In the genomic region with DNA sequence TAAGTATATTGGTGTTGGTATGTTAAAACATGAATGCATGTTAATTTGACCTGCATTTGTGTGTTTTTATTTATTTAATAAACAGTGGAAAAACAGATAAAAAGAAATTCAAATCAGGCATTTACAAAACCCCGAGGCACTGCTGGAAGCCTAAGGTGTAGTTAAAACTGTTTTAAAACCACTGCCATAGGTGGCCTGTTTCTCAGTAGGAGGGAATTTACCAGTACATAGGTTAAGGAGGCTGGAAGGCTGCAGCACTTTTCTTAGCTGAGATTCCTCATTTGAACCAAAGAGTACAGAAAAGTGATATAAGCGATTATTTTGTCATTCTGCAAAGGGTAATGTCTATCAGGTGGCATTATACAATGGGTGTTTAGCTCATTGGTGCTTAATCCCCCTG, we compare ENCODE assay signal across 21 cellular contexts.
A peak's percentile ranks its signal among the peaks of the same experiment; 100 is the strongest.
DNase-seq lines count a peak whose midpoint lies in the region; ATAC-seq and TF ChIP-seq lines count a peak whose summit lies in the region.
"Had no signal": no experiment of that assay in that cellular context is flagged by ENCODE, and none has a peak within 500 bp of the region (broad histone marks: within the 10 kb centered on the region; RNA-seq: fewer than 3 reads in every experiment).

No MANE protein-coding gene starts in this region.

- peaks cover 13% of the 10 kb centered on the region for H3K4me1 Mint-ChIP-seq in CD8-positive, alpha-beta T cell (ENCODE audit: low read depth)
- H3K4me1 Mint-ChIP-seq in H9, result peaks cover 54 to 64% of the 10 kb centered on the region in 2 experiments
- peaks cover 12% of the 10 kb centered on the region for H3K4me1 Mint-ChIP-seq in stimulated activated memory B cell treated with anti-CD40 and anti-IgM and Interleukin-4, amounts not matched to agents 10 μg/mL and 1 μg/mL and 100 μg/mL, for 72 hours

- H2BK20ac ChIP-seq in H9 (ENCODE audit: low read depth, low read length, poor library complexity, severe bottlenecking), result no peak overlapping the region

- no peaks in the 10 kb centered on the region for H3K79me2 ChIP-seq in H9 (ENCODE audit: insufficient read depth, low read length)

- peaks cover 6% of the 10 kb centered on the region for H3K36me3 ChIP-seq in CD8-positive, alpha-beta T cell (ENCODE audit: insufficient read depth, low read length)
- H3K36me3 ChIP-seq in iPS-18a (ENCODE audit: control insufficient read depth, low read depth, low read length), result peaks cover 9% of the 10 kb centered on the region
- H3K36me3 ChIP-seq in tibial nerve, result peaks cover 0 to 21% (median 0%) of the 10 kb centered on the region in 3 donors

- H3K4me1 ChIP-seq in CD8-positive, alpha-beta T cell (ENCODE audit: insufficient read depth, low read length), result no peaks in the 10 kb centered on the region
- H3K4me1 ChIP-seq in H9 (ENCODE audit: insufficient read depth, low read length) (peaks cover 5% of the 10 kb centered on the region; the same call in 1 of the 2 replicates), iPS-18a (ENCODE audit: control insufficient read depth, low read depth, low read length) (peaks cover 48% of the 10 kb centered on the region), tibial nerve (peaks cover 0 to 12% (median 0%) of the 10 kb centered on the region in 4 donors)

- intact Hi-C loops in CD8-positive, alpha-beta T cell (cut with DNase I, micrococcal nuclease), result no loop called here
- intact Hi-C loops in lower leg skin (cut with DNase I; ENCODE audit: low total_unique reads), result no loop called here

- H2AK5ac ChIP-seq in H9 (ENCODE audit: insufficient read length, low read length), result no peak overlapping the region

- H3K4me3 Mint-ChIP-seq in CD8-positive, alpha-beta T cell, result no peak overlapping the region
- H3K4me3 Mint-ChIP-seq in H9, result no peak overlapping the region; a peak in 1 of 5 replicates
- no peak overlapping the region for H3K4me3 Mint-ChIP-seq in stimulated activated memory B cell treated with anti-CD40 and anti-IgM and Interleukin-4, amounts not matched to agents 10 μg/mL and 1 μg/mL and 100 μg/mL, for 72 hours
- H3K4me3 Mint-ChIP-seq: CD4-positive, alpha-beta memory T cell had no signal

- no peak overlapping the region for H3K27ac ChIP-seq in CD8-positive, alpha-beta T cell (ENCODE audit: low read depth, low read length)
- no peak overlapping the region for H3K27ac ChIP-seq in H9 (ENCODE audit: insufficient read length, low read depth, low read length)
- no peak overlapping the region for H3K27ac ChIP-seq in iPS-18a (ENCODE audit: low read length)
- H3K27ac ChIP-seq in tibial nerve, result no peak overlapping the region
- H3K27ac ChIP-seq: BLaER1, PC-9 had no signal

- H2BK120ac ChIP-seq in H9 (ENCODE audit: low read depth, low read length, poor library complexity, severe bottlenecking), result no peak overlapping the region

- no peak overlapping the region for H4K8ac ChIP-seq in H9 (replicated peaks; ENCODE audit: insufficient read length, low read depth, low read length)

- H3K14ac ChIP-seq in H9 (ENCODE audit: insufficient read depth, low read length), result no peak overlapping the region

- H3K36me3 Mint-ChIP-seq in CD8-positive, alpha-beta T cell, result peaks cover 65% of the 10 kb centered on the region
- H3K36me3 Mint-ChIP-seq in H9 (ENCODE audit: insufficient read depth in 1 of 3, low read depth in 3 of 3), result peaks cover 9 to 28% (median 18%) of the 10 kb centered on the region in 3 experiments; a peak in 6 of 7 replicates
- H3K36me3 Mint-ChIP-seq in stimulated activated memory B cell treated with anti-CD40 and anti-IgM and Interleukin-4, amounts not matched to agents 10 μg/mL and 1 μg/mL and 100 μg/mL, for 72 hours, result peaks cover 47% of the 10 kb centered on the region

- ATAC-seq in CD8-positive, alpha-beta T cell, result no peak
- no peak for ATAC-seq in stimulated activated memory B cell treated with anti-CD40 and anti-IgM and Interleukin-4, amounts not matched to agents 10 μg/mL and 1 μg/mL and 100 μg/mL, for 72 hours
- ATAC-seq in HG02938 (IDR thresholded peaks at IDR 0.05; ENCODE audit: unreplicated experiment), result no peak
- ATAC-seq: HepG2, K562 had no signal

- H3K4me3 ChIP-seq in CD8-positive, alpha-beta T cell (ENCODE audit: low read depth, low read length), result no peak overlapping the region
- H3K4me3 ChIP-seq in iPS-18a (ENCODE audit: low read length) (peak overlapping the region; percentile 42), tibial nerve (no peak overlapping the region), lower leg skin (ENCODE audit: low read depth, poor library complexity, severe bottlenecking) (no peak overlapping the region)
- H3K4me3 ChIP-seq: BLaER1, K562, PC-9 had no signal

- H3K56ac ChIP-seq in H9 (ENCODE audit: insufficient read length, low read depth, low read length), result no peak overlapping the region

- H2AFZ ChIP-seq in H9 (ENCODE audit: low read length), result no peak overlapping the region
- H2AFZ ChIP-seq: PC-9 had no signal

- H2BK15ac ChIP-seq in H9 (ENCODE audit: low read depth, low read length), result no peak overlapping the region

- no peak overlapping the region for H3K23ac ChIP-seq in H9 (ENCODE audit: insufficient read length, low read depth, low read length)

- H3K9ac ChIP-seq in H9 (ENCODE audit: extremely low read depth, insufficient read length, low read length) (no peak overlapping the region), iPS-18a (ENCODE audit: low read length) (peak overlapping the region; percentile 31)
- H3K9ac ChIP-seq: BLaER1 had no signal

- no peaks in the 10 kb centered on the region for H3K23me2 ChIP-seq in H9 (ENCODE audit: insufficient read length, low read depth, low read length, poor library complexity, severe bottlenecking)

- TF ChIP-seq EP300 in tibial nerve (IDR thresholded peaks at IDR 0.05), result no peak

- no peak for DNase-seq in CD8-positive, alpha-beta T cell
- DNase-seq in H9 (no peak), tibial nerve (ENCODE audit: low spot score in 2 of 2) (no peak), lower leg skin (ENCODE audit: low spot score in 2 of 2) (no peak)
- DNase-seq: CD4-positive, alpha-beta memory T cell; DND-41; GOT3; MM.1S; NCI-H1048; NCI-H1417 treated with DMSO at 0.1 percent for 48 hours; NCI-H187; NCI-H446; PC-9; RPMI8226; SHP77 had no signal

- peak overlapping the region; percentile 3 for H3K4me2 ChIP-seq in H9 (ENCODE audit: insufficient read depth, insufficient read length, low read length)
- H3K4me2 ChIP-seq: BLaER1, PC-9 had no signal

- H4K20me1 ChIP-seq in H9 (ENCODE audit: control insufficient read depth, insufficient read depth, insufficient read length), result no peaks in the 10 kb centered on the region
- H4K20me1 ChIP-seq: BLaER1 had no signal

- CTCF ChIA-PET in CD8-positive, alpha-beta T cell (lab: Charles Lee), result no interaction called here

- no peaks in the 10 kb centered on the region for H3K27me3 ChIP-seq in CD8-positive, alpha-beta T cell (ENCODE audit: insufficient read depth, low read length)
- H3K27me3 ChIP-seq in H9 (ENCODE audit: insufficient read depth, low read length), result no peaks in the 10 kb centered on the region
- H3K27me3 ChIP-seq in iPS-18a (ENCODE audit: control insufficient read depth, insufficient read depth, low read length), result no peaks in the 10 kb centered on the region
- no peaks in the 10 kb centered on the region for H3K27me3 ChIP-seq in tibial nerve
- H3K27me3 ChIP-seq: BLaER1 had no signal

- no peaks in the 10 kb centered on the region for H3K9me3 ChIP-seq in CD8-positive, alpha-beta T cell (ENCODE audit: low read length)
- H3K9me3 ChIP-seq in H9 (ENCODE audit: control insufficient read depth, low read depth, low read length) (no peaks in the 10 kb centered on the region), iPS-18a (ENCODE audit: control insufficient read depth, low read depth, low read length) (no peaks in the 10 kb centered on the region), tibial nerve (no peaks in the 10 kb centered on the region)

- no peak overlapping the region for H4K91ac ChIP-seq in H9 (ENCODE audit: insufficient read length, low read depth, low read length)

- TF ChIP-seq CTCF in CD8-positive, alpha-beta T cell (IDR thresholded peaks at IDR 0.05), result no peak
- TF ChIP-seq CTCF in H9 (conservative IDR thresholded peaks at IDR 0.05), result no peak
- no peak for TF ChIP-seq CTCF in tibial nerve (IDR thresholded peaks at IDR 0.05)
- TF ChIP-seq CTCF in lower leg skin (IDR thresholded peaks at IDR 0.05), result no peak

- no peak overlapping the region for H3K18ac ChIP-seq in H9 (ENCODE audit: insufficient read length, low read depth, low read length)

- peak overlapping the region; percentile 45 for H3K27ac Mint-ChIP-seq in CD8-positive, alpha-beta T cell
- H3K27ac Mint-ChIP-seq in H9, result peak overlapping the region; percentile 42 to 94 (median 70); a peak in 6 of 7 replicates
- H3K27ac Mint-ChIP-seq in stimulated activated memory B cell treated with anti-CD40 and anti-IgM and Interleukin-4, amounts not matched to agents 10 μg/mL and 1 μg/mL and 100 μg/mL, for 72 hours, result peak overlapping the region; percentile 11

- no CpG with 5 or more reads among the region's 2 CpGs for WGBS in H9 (ENCODE audit: extremely low coverage, insufficient read length, low lambda C conversion rate)
- 76 to 81% methylated on average over 2 of the region's 2 CpGs for WGBS in tibial nerve, 2 donors
- WGBS in lower leg skin, 2 donors, result 88 to 89% methylated on average over 2 of the region's 2 CpGs

- H3K79me1 ChIP-seq in H9 (ENCODE audit: insufficient read depth, low read depth, low read length, poor library complexity, severe bottlenecking), result no peaks in the 10 kb centered on the region

- no peaks in the 10 kb centered on the region for H3K27me3 Mint-ChIP-seq in CD8-positive, alpha-beta T cell (ENCODE audit: low read depth)
- H3K27me3 Mint-ChIP-seq in H9 (ENCODE audit: low read depth), result no peaks in the 10 kb centered on the region
- no peaks in the 10 kb centered on the region for H3K27me3 Mint-ChIP-seq in stimulated activated memory B cell treated with anti-CD40 and anti-IgM and Interleukin-4, amounts not matched to agents 10 μg/mL and 1 μg/mL and 100 μg/mL, for 72 hours
- H3K27me3 Mint-ChIP-seq: CD4-positive, alpha-beta memory T cell had no signal

- H3K9me3 Mint-ChIP-seq in CD8-positive, alpha-beta T cell, result no peaks in the 10 kb centered on the region
- H3K9me3 Mint-ChIP-seq in H9, result no peaks in the 10 kb centered on the region
- H3K9me3 Mint-ChIP-seq in stimulated activated memory B cell treated with anti-CD40 and anti-IgM and Interleukin-4, amounts not matched to agents 10 μg/mL and 1 μg/mL and 100 μg/mL, for 72 hours, result no peaks in the 10 kb centered on the region
- H3K9me3 Mint-ChIP-seq: CD4-positive, alpha-beta memory T cell had no signal

- POLR2A ChIA-PET in CD8-positive, alpha-beta T cell (lab: Charles Lee), result no interaction called here

- no peak overlapping the region for H2BK12ac ChIP-seq in H9 (ENCODE audit: insufficient read length, low read depth, low read length)

- H3K4ac ChIP-seq in H9 (ENCODE audit: low read depth, low read length), result no peak overlapping the region

- H2BK5ac ChIP-seq in H9 (ENCODE audit: insufficient read length, low read length), result no peak overlapping the region

- no peak overlapping the region for H3T11ph ChIP-seq in H9 (ENCODE audit: low read length)

- H4K5ac ChIP-seq in H9 (ENCODE audit: insufficient read length, low read depth, low read length), result no peak overlapping the region

- TF ChIP-seq POLR2A in tibial nerve (IDR thresholded peaks at IDR 0.05) (no peak), lower leg skin (IDR thresholded peaks at IDR 0.05) (no peak)

Comparison
In these comparisons a context has a peak if more than half of its experiments do, and no peak if none do; other contexts are left out.
1. H3K27ac Mint-ChIP-seq: peak in every context shown above with its lines; median percentile 70 in H9; 45 in CD8-positive, alpha-beta T cell; 11 in stimulated activated memory B cell treated with anti-CD40 and anti-IgM and Interleukin-4, amounts not matched to agents 10 μg/mL and 1 μg/mL and 100 μg/mL, for 72 hours.